Comparison of ENCODE assay signal across 1 cellular context in genomic region chr1:165383067-165383466, GRCh38.
TF ChIP-seq lines count a peak whose summit lies in the region.

No MANE protein-coding gene starts in this region.

TF ChIP-seq in GM23338, 12 proteins besides CTCF, POLR2A, EP300 and RAD21 (continued from another document):
- no peak for TF ChIP-seq ZNF462 (CRISPR knock-in tag; IDR thresholded peaks at IDR 0.05)
- TF ChIP-seq CREB1 (CRISPR knock-in tag; IDR thresholded peaks at IDR 0.05; ENCODE audit: low read depth) = no peak
- no peak for TF ChIP-seq ZNF331 (CRISPR knock-in tag; IDR thresholded peaks at IDR 0.05; ENCODE audit: low read depth)
- no peak for TF ChIP-seq POLR2AphosphoS5 (IDR thresholded peaks at IDR 0.05; ENCODE audit: low read depth)
- TF ChIP-seq NANOG (IDR thresholded peaks at IDR 0.05; ENCODE audit: borderline replicate concordance) = no peak
- no peak for TF ChIP-seq REST (IDR thresholded peaks at IDR 0.05; ENCODE audit: unreplicated experiment)
